ENCODE assay signal across 9 cellular contexts in genomic region chr14:94548999-94549985, GRCh38. TPM values are rescaled to one million over a fixed set of nuclear protein-coding genes. Genes with fewer than 3 reads are reported as not detected.
DNase-seq lines count a peak whose midpoint lies in the region; ATAC-seq and TF ChIP-seq lines count a peak whose summit lies in the region.
"Had no signal": no experiment of that assay in that cellular context is flagged by ENCODE, and none has a peak within 500 bp of the region (broad histone marks: within the 10 kb centered on the region; RNA-seq: fewer than 3 reads in every experiment).

No MANE protein-coding gene starts in this region.

- ATAC-seq in GM21576 (IDR thresholded peaks at IDR 0.05; ENCODE audit: unreplicated experiment) (peak; percentile 81), GM21526 (IDR thresholded peaks at IDR 0.05; ENCODE audit: low FRiP score, unreplicated experiment) (no peak)

- peaks cover 10% of the 10 kb centered on the region for H3K4me1 Mint-ChIP-seq in neural crest cell

- H3K9me3 Mint-ChIP-seq in neural crest cell = peaks cover 4% of the 10 kb centered on the region
- H3K9me3 Mint-ChIP-seq: T-helper 1 cell treated with Interleukin-12 subunit alpha and Interleukin-12 subunit beta and Interleukin-4 antibody, amounts not matched to agents 30 μg/mL and 1 μg/mL, for 36 hours had no signal

- H3K36me3 ChIP-seq in esophagus squamous epithelium (no peaks in the 10 kb centered on the region), tibial artery (no peaks in the 10 kb centered on the region)

- peaks cover 38% of the 10 kb centered on the region for H3K27me3 Mint-ChIP-seq in neural crest cell (ENCODE audit: low read depth)

- no peak overlapping the region for H3K27ac Mint-ChIP-seq in neural crest cell (ENCODE audit: unreplicated experiment)
- H3K27ac Mint-ChIP-seq: T-helper 1 cell treated with Interleukin-12 subunit alpha and Interleukin-12 subunit beta and Interleukin-4 antibody, amounts not matched to agents 30 μg/mL and 1 μg/mL, for 36 hours had no signal

- H3K4me3 ChIP-seq in esophagus squamous epithelium = no peak overlapping the region
- no peak overlapping the region for H3K4me3 ChIP-seq in tibial artery

- H3K4me1 ChIP-seq in esophagus squamous epithelium (peaks cover 0 to 1% (median 0%) of the 10 kb centered on the region in 3 donors), tibial artery (no peaks in the 10 kb centered on the region)

- intact Hi-C loops in esophagus squamous epithelium (cut with DNase I) (loop anchor here (10.0 kb wide), 1 partner anchor 124 kb away; no protein-coding TSS in a partner anchor), tibial artery (cut with DNase I; ENCODE audit: low total_unique reads) (no loop called here)

- peak; percentile 55 for DNase-seq in COR-L47 (lab: John Stamatoyannopoulos, UW)
- DNase-seq in NCI-H2227 (lab: John Stamatoyannopoulos, UW; ENCODE audit: unreplicated experiment) = peak; percentile 69
- DNase-seq in activated CD8-positive, alpha-beta memory T cell treated with anti-CD3 and anti-CD28 coated beads, Interleukin-2, amount 50 U/mL, for 4 hours = peak; percentile 49
- no peak for DNase-seq in esophagus squamous epithelium (lab: John Stamatoyannopoulos, UW)
- peak; percentile 94 for DNase-seq in neural crest cell (ENCODE audit: low read depth, low spot score)
- DNase-seq in tibial artery = peak; percentile 45 to 74

- 21 to 37% methylated on average over 13 to 18 of the region's 24 CpGs for WGBS in esophagus squamous epithelium, 2 donors

- no peak for TF ChIP-seq POLR2A in esophagus squamous epithelium (IDR thresholded peaks at IDR 0.05)

- TF ChIP-seq CTCF in esophagus squamous epithelium (IDR thresholded peaks at IDR 0.05) (peak; percentile 69 to 96 (median 84)), neural crest cell (conservative IDR thresholded peaks at IDR 0.05) (peak; percentile 93), tibial artery (IDR thresholded peaks at IDR 0.05) (peak; percentile 67 to 80)

- H3K9me3 ChIP-seq in esophagus squamous epithelium = peaks cover 0 to 11% (median 0%) of the 10 kb centered on the region in 3 donors
- H3K9me3 ChIP-seq in tibial artery = peaks cover 0 to 6% (median 1%) of the 10 kb centered on the region in 3 donors

- H3K4me3 Mint-ChIP-seq in neural crest cell = no peak overlapping the region
- H3K4me3 Mint-ChIP-seq: T-helper 1 cell treated with Interleukin-12 subunit alpha and Interleukin-12 subunit beta and Interleukin-4 antibody, amounts not matched to agents 30 μg/mL and 1 μg/mL, for 36 hours had no signal

- H3K27me3 ChIP-seq in esophagus squamous epithelium (peaks cover 0 to 32% (median 0%) of the 10 kb centered on the region in 4 donors), tibial artery (peaks cover 0 to 5% of the 10 kb centered on the region in 2 donors)

- no peaks in the 10 kb centered on the region for H3K36me3 Mint-ChIP-seq in neural crest cell (ENCODE audit: low read depth)

- no peak overlapping the region for H3K27ac ChIP-seq in esophagus squamous epithelium
- H3K27ac ChIP-seq in tibial artery = no peak overlapping the region

RNA-seq across cellular contexts. Expression of gene SERPINA4, which starts 11.9 kb away (rescaled TPM):
- total RNA-seq in esophagus squamous epithelium (not detected), neural crest cell (not detected in 2 replicates)

RNA-seq across cellular contexts. Expression of gene SERPINA5, which starts 31.9 kb away (rescaled TPM):
- total RNA-seq in esophagus squamous epithelium (under 1 TPM in 3 of 4 donors, not detected in 1; 0.12 to 0.38 (median 0.35) TPM), neural crest cell (1.0 and 1.4 TPM in 2 replicates)

RNA-seq across cellular contexts. Expression of gene SERPINA12, which starts 40.0 kb away (rescaled TPM):
- not detected for total RNA-seq in esophagus squamous epithelium
- total RNA-seq in neural crest cell = not detected in 2 replicates
